25 cellular contexts compared by ENCODE assay signal in genomic region chr11:132499661-132500060, GRCh38.
"Had no signal": no experiment of that assay in that cellular context is flagged by ENCODE, and none has a peak within 500 bp of the region (broad histone marks: within the 10 kb centered on the region; RNA-seq: fewer than 3 reads in every experiment).

No MANE protein-coding gene starts in this region.

- H3K4me3 ChIP-seq: colonic mucosa, esophagus squamous epithelium, gastrocnemius medialis, heart right ventricle, left lung, lower lobe of right lung, mucosa of descending colon had no signal

- ATAC-seq: effector memory CD8-positive, alpha-beta T cell; esophagus mucosa; gastrocnemius medialis; heart right ventricle; left cardiac atrium; left lung; left ventricle myocardium superior; lower lobe of right lung; mucosa of descending colon had no signal

- H3K27ac ChIP-seq: colonic mucosa, epithelial cell of prostate, esophagus squamous epithelium, gastrocnemius medialis, heart right ventricle, left lung, lower lobe of right lung had no signal

- H3K9me3 ChIP-seq: colonic mucosa, esophagus squamous epithelium, gastrocnemius medialis, left lung, lower lobe of right lung had no signal

- DNase-seq: colonic mucosa; cortex of kidney; effector CD8-positive, alpha-beta T cell; effector memory CD8-positive, alpha-beta T cell; endodermal cell; erythroblast; esophagus squamous epithelium; foreskin fibroblast; foreskin melanocyte; gastrocnemius medialis; glutamatergic neuron; head of caudate nucleus; heart right ventricle; left cardiac atrium; left lung; left ventricle myocardium superior; lower lobe of right lung; mesenchymal stem cell; mucosa of descending colon; naive B cell had no signal

- FAIRE-seq: endometrium, islet of Langerhans, keratinocyte had no signal

- H3K36me3 ChIP-seq: colonic mucosa, esophagus squamous epithelium, gastrocnemius medialis, heart right ventricle, left lung, lower lobe of right lung had no signal

- H3K27me3 ChIP-seq: colonic mucosa, esophagus squamous epithelium, gastrocnemius medialis, left lung had no signal

- H3K4me1 ChIP-seq: colonic mucosa, esophagus squamous epithelium, gastrocnemius medialis, heart right ventricle, left lung, lower lobe of right lung had no signal
